In genomic region chr15:70504988-70505387, GRCh38 we compare ENCODE assay signal across 12 cellular contexts.
A peak's percentile ranks its signal among the peaks of the same experiment; 100 is the strongest.
DNase-seq lines count a peak whose midpoint lies in the region; ATAC-seq, FAIRE-seq and TF ChIP-seq lines count a peak whose summit lies in the region.
"Had no signal": no experiment of that assay in that cellular context is flagged by ENCODE, and none has a peak within 500 bp of the region (broad histone marks: within the 10 kb centered on the region; RNA-seq: fewer than 3 reads in every experiment).

No MANE protein-coding gene starts in this region.

- H3K9me3 Mint-ChIP-seq in activated T-cell treated with anti-CD3 and anti-CD28 coated beads, Interleukin-2, amount 50 U/mL, for 72 hours: no peaks in the 10 kb centered on the region

- H3K9ac ChIP-seq in smooth muscle cell (ENCODE audit: low read depth) (no peak overlapping the region), kidney (ENCODE audit: low read length in 2 of 2) (no peak overlapping the region)

- H3K27me3 ChIP-seq in effector memory CD4-positive, alpha-beta T cell (replicated peaks; ENCODE audit: control insufficient read depth, insufficient read depth, low read length, poor library complexity, severe bottlenecking): no peaks in the 10 kb centered on the region
- no peaks in the 10 kb centered on the region for H3K27me3 ChIP-seq in smooth muscle cell (ENCODE audit: low read depth)

- H3K79me2 ChIP-seq in smooth muscle cell (ENCODE audit: low read depth): no peaks in the 10 kb centered on the region

- no peaks in the 10 kb centered on the region for H3K36me3 ChIP-seq in KOPT-K1 (ENCODE audit: insufficient read depth, low read length)
- no peaks in the 10 kb centered on the region for H3K36me3 ChIP-seq in effector memory CD4-positive, alpha-beta T cell (ENCODE audit: control insufficient read depth, insufficient read depth, low read length)
- no peaks in the 10 kb centered on the region for H3K36me3 ChIP-seq in smooth muscle cell (ENCODE audit: low read depth)
- H3K36me3 ChIP-seq in kidney (ENCODE audit: control insufficient read depth in 1 of 2, insufficient read depth in 2 of 2, low read length in 2 of 2): no peaks in the 10 kb centered on the region
- H3K36me3 ChIP-seq: WERI-Rb-1 had no signal

- H4K20me1 ChIP-seq in smooth muscle cell (ENCODE audit: low read depth): no peaks in the 10 kb centered on the region

- FAIRE-seq in kidney (lab: Jason Lieb, UNC): no peak

- peak overlapping the region; percentile 34 for H3K4me2 ChIP-seq in smooth muscle cell

- H3K4me1 ChIP-seq in effector memory CD4-positive, alpha-beta T cell (ENCODE audit: control insufficient read depth, insufficient read depth, low read length, poor library complexity, severe bottlenecking): peaks cover 30% of the 10 kb centered on the region
- H3K4me1 ChIP-seq in smooth muscle cell (ENCODE audit: low read depth) (peaks cover 29% of the 10 kb centered on the region), kidney (ENCODE audit: control insufficient read depth in 1 of 2, insufficient read depth in 1 of 2, low read depth in 1 of 2, low read length in 2 of 2) (peaks cover 0 to 9% of the 10 kb centered on the region in 2 donors)

- H3K27me3 Mint-ChIP-seq in activated T-cell treated with anti-CD3 and anti-CD28 coated beads, Interleukin-2, amount 50 U/mL, for 72 hours (ENCODE audit: low read depth): no peaks in the 10 kb centered on the region

- 83% methylated on average over 12 of the region's 12 CpGs for WGBS in smooth muscle cell (ENCODE audit: low lambda C conversion rate)

- ATAC-seq in activated T-cell treated with anti-CD3 and anti-CD28 coated beads, Interleukin-2, amount 50 U/mL, for 72 hours (replicated peaks in 1 of 2): no peak

- H2AFZ ChIP-seq in smooth muscle cell (ENCODE audit: low read depth): no peak overlapping the region

- H3K4me3 Mint-ChIP-seq in activated T-cell treated with anti-CD3 and anti-CD28 coated beads, Interleukin-2, amount 50 U/mL, for 72 hours: peak overlapping the region; percentile 74 to 77

- H3K36me3 Mint-ChIP-seq in activated T-cell treated with anti-CD3 and anti-CD28 coated beads, Interleukin-2, amount 50 U/mL, for 72 hours (ENCODE audit: insufficient read depth in 2 of 2): peaks cover 6 to 11% of the 10 kb centered on the region in 2 donors

- peaks cover 84% of the 10 kb centered on the region for H3K4me1 Mint-ChIP-seq in activated T-cell treated with anti-CD3 and anti-CD28 coated beads, Interleukin-2, amount 50 U/mL, for 72 hours (ENCODE audit: low read depth)

- TF ChIP-seq CTCF in smooth muscle cell (IDR thresholded peaks at IDR 0.05; ENCODE audit: borderline replicate concordance, insufficient read depth, poor library complexity, severe bottlenecking): no peak
- no peak for TF ChIP-seq CTCF in coronary artery (IDR thresholded peaks at IDR 0.05)
- TF ChIP-seq CTCF in kidney (IDR thresholded peaks at IDR 0.05; ENCODE audit: borderline replicate concordance, extremely low read depth, insufficient read depth): no peak

- H3K27ac ChIP-seq in KOPT-K1 (ENCODE audit: low read depth, low read length, poor library complexity, severe bottlenecking) (peak overlapping the region; percentile 45), smooth muscle cell (ENCODE audit: low read depth) (peak overlapping the region; percentile 24), coronary artery (no peak overlapping the region), kidney (ENCODE audit: low read depth in 2 of 2, low read length in 2 of 2) (no peak overlapping the region)
- no peak overlapping the region for H3K27ac ChIP-seq in effector memory CD4-positive, alpha-beta T cell (ENCODE audit: insufficient read depth, low read length, poor library complexity, severe bottlenecking)
- H3K27ac ChIP-seq: WERI-Rb-1 had no signal

- DNase-seq in activated T-cell treated with anti-CD3 and anti-CD28 coated beads, Interleukin-2, amount 50 U/mL, for 72 hours: no peak
- DNase-seq in activated T-cell treated with anti-CD3 and anti-CD28 coated beads, Interleukin-2, amount 50 U/mL, for 1 hour: no peak
- no peak for DNase-seq in effector memory CD4-positive, alpha-beta T cell
- DNase-seq in smooth muscle cell (lab: John Stamatoyannopoulos, UW; ENCODE audit: unreplicated experiment) (no peak), coronary artery (ENCODE audit: low spot score) (no peak), NCI-H2227 (lab: John Stamatoyannopoulos, UW; ENCODE audit: unreplicated experiment) (no peak), kidney (no peak)
- DNase-seq: activated gamma-delta T cell, cerebellar nuclear complex, NCI-H446 treated with DMSO at 0.1 percent for 48 hours had no signal

- peaks cover 29% of the 10 kb centered on the region for H3F3A ChIP-seq in smooth muscle cell (ENCODE audit: low read depth)

- H3K4me3 ChIP-seq in effector memory CD4-positive, alpha-beta T cell (ENCODE audit: insufficient read depth, low read depth, low read length, poor library complexity, severe bottlenecking): peak overlapping the region; percentile 13
- no peak overlapping the region for H3K4me3 ChIP-seq in smooth muscle cell
- H3K4me3 ChIP-seq in coronary artery: no peak overlapping the region
- H3K4me3 ChIP-seq in kidney (ENCODE audit: low read length in 2 of 2): no peak overlapping the region

- intact Hi-C loops in kidney (cut with DNase I): no loop called here

- H3K9me3 ChIP-seq in KOPT-K1 (ENCODE audit: insufficient read depth, low read length, poor library complexity, severe bottlenecking) (peaks cover 15% of the 10 kb centered on the region), smooth muscle cell (replicated peaks; ENCODE audit: low read depth) (no peaks in the 10 kb centered on the region), kidney (ENCODE audit: control insufficient read depth in 1 of 2, low read length in 2 of 2) (peaks cover 0 to 5% of the 10 kb centered on the region in 2 donors)
- peaks cover 7% of the 10 kb centered on the region for H3K9me3 ChIP-seq in effector memory CD4-positive, alpha-beta T cell (ENCODE audit: control insufficient read depth, low read length)

- H3K27ac Mint-ChIP-seq in activated T-cell treated with anti-CD3 and anti-CD28 coated beads, Interleukin-2, amount 50 U/mL, for 72 hours: peak overlapping the region; percentile 50

Comparison
In these comparisons a context has a peak if more than half of its experiments do, and no peak if none do; other contexts are left out.
1. H3K27ac ChIP-seq: peak in KOPT-K1 (single experiment) and smooth muscle cell (single experiment); none in effector memory CD4-positive, alpha-beta T cell (single experiment), coronary artery (0 of 2) and kidney (0 of 2).